Comparison of ENCODE assay signal across 2 cellular contexts in the genomic region with DNA sequence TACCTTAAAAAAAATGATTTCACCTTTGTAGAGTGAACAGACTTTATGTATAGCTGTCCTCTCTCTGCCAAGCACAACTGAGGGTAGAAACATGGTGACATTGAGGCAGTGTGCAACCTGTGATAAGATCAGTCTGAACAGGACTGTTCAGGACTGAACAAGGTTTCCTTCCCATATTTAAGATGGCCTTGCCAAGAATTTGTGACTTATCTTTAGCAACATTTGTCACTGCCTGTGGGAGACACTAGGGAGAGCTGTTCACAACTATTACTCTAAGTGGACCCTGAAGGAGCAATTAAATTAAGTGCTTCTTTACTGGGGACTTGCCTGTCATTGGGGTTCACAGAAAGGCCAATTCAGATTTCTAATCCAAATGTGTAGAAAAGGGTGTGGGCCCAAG.
TF ChIP-seq lines count a peak whose summit lies in the region.

No MANE protein-coding gene starts in this region.

TF ChIP-seq in HCT116, 20 proteins besides CTCF, POLR2A, EP300 and RAD21 (continued from another document):
- TF ChIP-seq ZNF274 (IDR thresholded peaks at IDR 0.05; ENCODE audit: low read depth, low read length): no peak
- TF ChIP-seq CBX3 (IDR thresholded peaks at IDR 0.05; ENCODE audit: low read depth): no peak
- no peak for TF ChIP-seq POLR2AphosphoS5 (IDR thresholded peaks at IDR 0.05; ENCODE audit: low read depth, low read length)
- TF ChIP-seq, protein P1, sequence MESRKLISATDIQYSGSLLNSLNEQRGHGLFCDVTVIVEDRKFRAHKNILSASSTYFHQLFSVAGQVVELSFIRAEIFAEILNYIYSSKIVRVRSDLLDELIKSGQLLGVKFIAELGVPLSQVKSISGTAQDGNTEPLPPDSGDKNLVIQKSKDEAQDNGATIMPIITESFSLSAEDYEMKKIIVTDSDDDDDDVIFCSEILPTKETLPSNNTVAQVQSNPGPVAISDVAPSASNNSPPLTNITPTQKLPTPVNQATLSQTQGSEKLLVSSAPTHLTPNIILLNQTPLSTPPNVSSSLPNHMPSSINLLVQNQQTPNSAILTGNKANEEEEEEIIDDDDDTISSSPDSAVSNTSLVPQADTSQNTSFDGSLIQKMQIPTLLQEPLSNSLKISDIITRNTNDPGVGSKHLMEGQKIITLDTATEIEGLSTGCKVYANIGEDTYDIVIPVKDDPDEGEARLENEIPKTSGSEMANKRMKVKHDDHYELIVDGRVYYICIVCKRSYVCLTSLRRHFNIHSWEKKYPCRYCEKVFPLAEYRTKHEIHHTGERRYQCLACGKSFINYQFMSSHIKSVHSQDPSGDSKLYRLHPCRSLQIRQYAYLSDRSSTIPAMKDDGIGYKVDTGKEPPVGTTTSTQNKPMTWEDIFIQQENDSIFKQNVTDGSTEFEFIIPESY (IDR thresholded peaks at IDR 0.05; ENCODE audit: extremely low read depth, insufficient replicate concordance, low read length): no peak
- no peak for TF ChIP-seq ELF1 (IDR thresholded peaks at IDR 0.05; ENCODE audit: borderline replicate concordance, low read depth)
- TF ChIP-seq, protein P2, sequence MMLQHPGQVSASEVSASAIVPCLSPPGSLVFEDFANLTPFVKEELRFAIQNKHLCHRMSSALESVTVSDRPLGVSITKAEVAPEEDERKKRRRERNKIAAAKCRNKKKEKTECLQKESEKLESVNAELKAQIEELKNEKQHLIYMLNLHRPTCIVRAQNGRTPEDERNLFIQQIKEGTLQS (IDR thresholded peaks at IDR 0.05): no peak
- no peak for TF ChIP-seq JUND (IDR thresholded peaks at IDR 0.05)
- TF ChIP-seq SIN3A (IDR thresholded peaks at IDR 0.05; ENCODE audit: low read depth): no peak
- TF ChIP-seq YY1 (IDR thresholded peaks at IDR 0.05; ENCODE audit: extremely low read depth, insufficient replicate concordance, low read depth, low read length): no peak
- no peak for TF ChIP-seq FOSL1 (IDR thresholded peaks at IDR 0.05; ENCODE audit: low read depth)
- TF ChIP-seq, protein P3, sequence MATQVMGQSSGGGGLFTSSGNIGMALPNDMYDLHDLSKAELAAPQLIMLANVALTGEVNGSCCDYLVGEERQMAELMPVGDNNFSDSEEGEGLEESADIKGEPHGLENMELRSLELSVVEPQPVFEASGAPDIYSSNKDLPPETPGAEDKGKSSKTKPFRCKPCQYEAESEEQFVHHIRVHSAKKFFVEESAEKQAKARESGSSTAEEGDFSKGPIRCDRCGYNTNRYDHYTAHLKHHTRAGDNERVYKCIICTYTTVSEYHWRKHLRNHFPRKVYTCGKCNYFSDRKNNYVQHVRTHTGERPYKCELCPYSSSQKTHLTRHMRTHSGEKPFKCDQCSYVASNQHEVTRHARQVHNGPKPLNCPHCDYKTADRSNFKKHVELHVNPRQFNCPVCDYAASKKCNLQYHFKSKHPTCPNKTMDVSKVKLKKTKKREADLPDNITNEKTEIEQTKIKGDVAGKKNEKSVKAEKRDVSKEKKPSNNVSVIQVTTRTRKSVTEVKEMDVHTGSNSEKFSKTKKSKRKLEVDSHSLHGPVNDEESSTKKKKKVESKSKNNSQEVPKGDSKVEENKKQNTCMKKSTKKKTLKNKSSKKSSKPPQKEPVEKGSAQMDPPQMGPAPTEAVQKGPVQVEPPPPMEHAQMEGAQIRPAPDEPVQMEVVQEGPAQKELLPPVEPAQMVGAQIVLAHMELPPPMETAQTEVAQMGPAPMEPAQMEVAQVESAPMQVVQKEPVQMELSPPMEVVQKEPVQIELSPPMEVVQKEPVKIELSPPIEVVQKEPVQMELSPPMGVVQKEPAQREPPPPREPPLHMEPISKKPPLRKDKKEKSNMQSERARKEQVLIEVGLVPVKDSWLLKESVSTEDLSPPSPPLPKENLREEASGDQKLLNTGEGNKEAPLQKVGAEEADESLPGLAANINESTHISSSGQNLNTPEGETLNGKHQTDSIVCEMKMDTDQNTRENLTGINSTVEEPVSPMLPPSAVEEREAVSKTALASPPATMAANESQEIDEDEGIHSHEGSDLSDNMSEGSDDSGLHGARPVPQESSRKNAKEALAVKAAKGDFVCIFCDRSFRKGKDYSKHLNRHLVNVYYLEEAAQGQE (IDR thresholded peaks at IDR 0.05; ENCODE audit: low read depth): no peak
- TF ChIP-seq, protein P4, sequence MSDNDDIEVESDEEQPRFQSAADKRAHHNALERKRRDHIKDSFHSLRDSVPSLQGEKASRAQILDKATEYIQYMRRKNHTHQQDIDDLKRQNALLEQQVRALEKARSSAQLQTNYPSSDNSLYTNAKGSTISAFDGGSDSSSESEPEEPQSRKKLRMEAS (IDR thresholded peaks at IDR 0.05): no peak
- TF ChIP-seq CEBPB (IDR thresholded peaks at IDR 0.05; ENCODE audit: low read depth): no peak
- TF ChIP-seq EZH2 (IDR thresholded peaks at IDR 0.05): no peak

TF ChIP-seq in HepG2, 621 proteins besides CTCF, POLR2A, EP300 and RAD21 (continued from another document):
- no peak for TF ChIP-seq ZKSCAN1 (IDR thresholded peaks at IDR 0.05; ENCODE audit: low read length)
